24 cellular contexts compared by ENCODE assay signal in the genomic region with DNA sequence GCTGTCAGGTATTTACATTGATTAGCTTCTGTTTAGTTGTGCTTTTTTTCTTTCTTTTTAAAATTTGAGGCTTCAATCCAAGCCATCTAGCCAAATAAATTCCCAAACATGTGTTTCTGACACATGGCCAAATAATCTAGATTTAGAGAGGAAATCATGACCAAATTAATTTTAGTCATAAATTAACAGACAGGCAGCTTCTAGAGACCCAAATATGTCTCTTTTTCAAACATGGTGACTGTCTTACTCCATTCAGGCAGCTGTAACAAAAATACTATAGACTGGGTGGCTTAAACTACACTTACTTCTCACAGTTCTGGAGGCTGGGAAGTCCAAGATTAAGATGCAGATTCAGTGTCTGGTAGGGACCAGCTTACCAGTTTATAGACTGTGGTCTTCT.
"Had no signal": no experiment of that assay in that cellular context is flagged by ENCODE, and none has a peak within 500 bp of the region (broad histone marks: within the 10 kb centered on the region; RNA-seq: fewer than 3 reads in every experiment).

No MANE protein-coding gene starts in this region.

- H3K36me3 ChIP-seq: brain microvascular endothelial cell, colonic mucosa, esophagus squamous epithelium, gastroesophageal sphincter, heart right ventricle had no signal

- H3K27ac ChIP-seq: brain microvascular endothelial cell, colonic mucosa, epithelial cell of prostate, esophagus squamous epithelium had no signal

- DNase-seq: activated CD4-positive, alpha-beta T cell treated with anti-CD3 and anti-CD28 coated beads for 36 hours; activated CD4-positive, alpha-beta T cell treated with anti-CD3 and anti-CD28 coated beads, Interleukin-2, amount 50 U/mL, for 1 hour; activated CD4-positive, alpha-beta T cell treated with anti-CD3 and anti-CD28 coated beads, Interleukin-2, amount 50 U/mL, for 48 hours; activated CD4-positive, CD25-positive, alpha-beta regulatory T cell; activated CD4-positive, CD25-positive, alpha-beta regulatory T cell treated with anti-CD3 and anti-CD28 coated beads, Interleukin-2, amount 50 U/mL, for 72 hours; activated CD8-positive, alpha-beta memory T cell treated with anti-CD3 and anti-CD28 coated beads for 24 hours; activated CD8-positive, alpha-beta T cell treated with anti-CD3 and anti-CD28 coated beads for 36 hours; activated effector memory CD4-positive, alpha-beta T cell treated with Interleukin-2 at 50 U/mL for 16 hours; activated gamma-delta T cell treated with Interleukin-2 at 50 U/mL for 16 hours; activated naive CD4-positive, alpha-beta T cell treated with anti-CD3 and anti-CD28 coated beads, Interleukin-2, amount 50 U/mL, for 16 hours; activated naive CD4-positive, alpha-beta T cell treated with Interleukin-2 at 50 U/mL for 16 hours; activated T-cell treated with anti-CD3 and anti-CD28 coated beads, Interleukin-2, amount 50 U/mL, for 4 hours; amniotic stem cell; anterior cingulate cortex; brain microvascular endothelial cell; colonic mucosa; effector CD8-positive, alpha-beta T cell; esophagus squamous epithelium; foreskin melanocyte; heart right ventricle; T-helper 2 cell had no signal

- H3K4me1 ChIP-seq: colonic mucosa had no signal

- H3K27me3 ChIP-seq: brain microvascular endothelial cell, colonic mucosa, esophagus squamous epithelium, gastroesophageal sphincter, heart right ventricle had no signal

- ATAC-seq: activated CD4-positive, alpha-beta T cell treated with anti-CD3 and anti-CD28 coated beads for 36 hours; activated CD8-positive, alpha-beta T cell treated with anti-CD3 and anti-CD28 coated beads for 36 hours; activated T-cell treated with anti-CD3 and anti-CD28 coated beads, Interleukin-2, amount 50 U/mL, for 4 hours; activated T-helper 17 cell treated with anti-CD3 and anti-CD28 coated beads, Interleukin-2, amount 50 U/mL, for 72 hours; gastroesophageal sphincter; heart right ventricle had no signal

- H3K9me3 ChIP-seq: colonic mucosa, esophagus squamous epithelium, gastroesophageal sphincter had no signal

- H3K4me3 ChIP-seq: colonic mucosa, esophagus squamous epithelium, gastroesophageal sphincter, heart right ventricle had no signal
